Comparison of ENCODE assay signal across 24 cellular contexts in genomic region chr4:98648602-98649001, GRCh38. TPM values are rescaled to one million over a fixed set of nuclear protein-coding genes. Genes with fewer than 3 reads are reported as not detected.
DNase-seq lines count a peak whose midpoint lies in the region; ATAC-seq and TF ChIP-seq lines count a peak whose summit lies in the region.
"Had no signal": no experiment of that assay in that cellular context is flagged by ENCODE, and none has a peak within 500 bp of the region (broad histone marks: within the 10 kb centered on the region; RNA-seq: fewer than 3 reads in every experiment).

No MANE protein-coding gene starts in this region.

- no peaks in the 10 kb centered on the region for H3K9me3 ChIP-seq in MM.1S (replicated peaks; ENCODE audit: insufficient read depth, low read length)
- H3K9me3 ChIP-seq: BLaER1 treated with 17β-estradiol and CSF1 and Interleukin-3, amounts not matched to agents 10 nM and 100 nM had no signal

- DNase-seq in fibroblast of the aortic adventitia (ENCODE audit: low read depth) (peak; percentile 11), osteocyte (ENCODE audit: extremely low spot score, unreplicated experiment) (no peak), NCI-H526 (lab: John Stamatoyannopoulos, UW) (no peak), MM.1S (no peak), progenitor cell of endocrine pancreas (ENCODE audit: low spot score, unreplicated experiment) (no peak)
- DNase-seq: ACHN; activated CD4-positive, alpha-beta T cell treated with anti-CD3 and anti-CD28 coated beads for 4 hours; activated naive CD4-positive, alpha-beta T cell treated with Interleukin-2 at 50 U/mL for 16 hours; activated T-cell treated with anti-CD3 and anti-CD28 coated beads, Interleukin-2, amount 50 U/mL, for 48 hours; amniotic stem cell; Calu3; effector CD4-positive, alpha-beta T cell; GM23248; NCI-H146; NCI-H2171; NCI-H524 had no signal

- H3K4me3 ChIP-seq in ACC112 (ENCODE audit: low read depth, low read length): peak overlapping the region; percentile 51
- H3K4me3 ChIP-seq in fibroblast of the aortic adventitia (ENCODE audit: low read depth, low read length): no peak overlapping the region
- no peak overlapping the region for H3K4me3 ChIP-seq in MM.1S (ENCODE audit: low read length)
- H3K4me3 ChIP-seq: BLaER1 treated with 17β-estradiol and CSF1 and Interleukin-3, amounts not matched to agents 10 nM and 100 nM; GM23248 had no signal

- H3K27me3 ChIP-seq in ACC112 (ENCODE audit: insufficient read depth, low read length) (no peaks in the 10 kb centered on the region), MM.1S (replicated peaks; ENCODE audit: insufficient read depth, low read length) (no peaks in the 10 kb centered on the region)
- H3K27me3 ChIP-seq: BLaER1 treated with 17β-estradiol and CSF1 and Interleukin-3, amounts not matched to agents 10 nM and 100 nM had no signal

- no peak overlapping the region for H3K9ac ChIP-seq in MM.1S (ENCODE audit: low read length)
- H3K9ac ChIP-seq: BLaER1 treated with 17β-estradiol and CSF1 and Interleukin-3, amounts not matched to agents 10 nM and 100 nM; GM23248; parathyroid adenoma had no signal

- peaks cover 20% of the 10 kb centered on the region; the same call in 1 of the 2 replicates for H3K36me3 ChIP-seq in ACC112 (ENCODE audit: insufficient read depth, low read length)
- H3K36me3 ChIP-seq in MM.1S (replicated peaks; ENCODE audit: insufficient read depth, low read length): no peaks in the 10 kb centered on the region
- H3K36me3 ChIP-seq: BLaER1 treated with 17β-estradiol and CSF1 and Interleukin-3, amounts not matched to agents 10 nM and 100 nM had no signal

- H3K4me1 ChIP-seq in ACC112 (ENCODE audit: control insufficient read depth, insufficient read depth, low read length, unreplicated experiment) (peaks cover 62% of the 10 kb centered on the region), MM.1S (ENCODE audit: low read length) (0 out of 2 replicates have a peak, but pooled peaks cover 4% of the 10 kb centered on the region)
- H3K4me1 ChIP-seq: BLaER1 treated with 17β-estradiol and CSF1 and Interleukin-3, amounts not matched to agents 10 nM and 100 nM; parathyroid adenoma had no signal

- H2AFZ ChIP-seq in ACC112 (ENCODE audit: low read length, unreplicated experiment) (peak overlapping the region; percentile 57), MM.1S (ENCODE audit: low read length) (no peak overlapping the region)
- H2AFZ ChIP-seq: GM23248, parathyroid adenoma had no signal

- H3K27me3 Mint-ChIP-seq in osteocyte (ENCODE audit: unreplicated experiment): no peaks in the 10 kb centered on the region
- H3K27me3 Mint-ChIP-seq in progenitor cell of endocrine pancreas: peaks cover 6% of the 10 kb centered on the region
- H3K27me3 Mint-ChIP-seq: central memory CD8-positive, alpha-beta T cell; IgD-negative memory B cell; memory B cell had no signal

- H3K4me2 ChIP-seq in MM.1S (ENCODE audit: low read depth, low read length): no peak overlapping the region
- H3K4me2 ChIP-seq: BLaER1 treated with 17β-estradiol and CSF1 and Interleukin-3, amounts not matched to agents 10 nM and 100 nM had no signal

- H3K9me2 ChIP-seq in MM.1S (replicated peaks; ENCODE audit: insufficient read depth, low read length): no peaks in the 10 kb centered on the region

- H3K79me2 ChIP-seq in ACC112 (ENCODE audit: control insufficient read depth, insufficient read depth, low read length, unreplicated experiment) (peaks cover 97% of the 10 kb centered on the region), MM.1S (ENCODE audit: low read length) (peaks cover 19% of the 10 kb centered on the region)
- H3K79me2 ChIP-seq: parathyroid adenoma had no signal

- no peak for ATAC-seq in GM19467 (IDR thresholded peaks at IDR 0.05; ENCODE audit: unreplicated experiment)

- no peaks in the 10 kb centered on the region for H4K20me1 ChIP-seq in MM.1S (ENCODE audit: insufficient read depth, low read length)
- H4K20me1 ChIP-seq: BLaER1 treated with 17β-estradiol and CSF1 and Interleukin-3, amounts not matched to agents 10 nM and 100 nM had no signal

- H3K27ac ChIP-seq in ACC112 (ENCODE audit: low read depth, low read length) (peak overlapping the region; percentile 61), angular gyrus (ENCODE audit: low read depth, low read length) (peak overlapping the region; percentile 67), MM.1S (ENCODE audit: low read length) (no peak overlapping the region)
- H3K27ac ChIP-seq: BLaER1 treated with 17β-estradiol and CSF1 and Interleukin-3, amounts not matched to agents 10 nM and 100 nM; GM23248; parathyroid adenoma had no signal

- H3K4me1 Mint-ChIP-seq in osteocyte (ENCODE audit: unreplicated experiment): peaks cover 82% of the 10 kb centered on the region
- no peaks in the 10 kb centered on the region for H3K4me1 Mint-ChIP-seq in progenitor cell of endocrine pancreas (ENCODE audit: low read depth)

- H3K9me3 Mint-ChIP-seq in osteocyte (ENCODE audit: unreplicated experiment) (peaks cover 10% of the 10 kb centered on the region), progenitor cell of endocrine pancreas (ENCODE audit: low read depth) (peaks cover 10% of the 10 kb centered on the region)
- H3K9me3 Mint-ChIP-seq: central memory CD8-positive, alpha-beta T cell; memory B cell had no signal

- H3F3A ChIP-seq in MM.1S (ENCODE audit: insufficient read depth, low read length): no peaks in the 10 kb centered on the region

- H3K4me3 Mint-ChIP-seq in osteocyte (ENCODE audit: unreplicated experiment): peak overlapping the region; percentile 63
- no peak overlapping the region for H3K4me3 Mint-ChIP-seq in progenitor cell of endocrine pancreas (ENCODE audit: low read depth)
- H3K4me3 Mint-ChIP-seq: central memory CD8-positive, alpha-beta T cell; IgD-negative memory B cell; memory B cell had no signal

- H3K36me3 Mint-ChIP-seq in osteocyte (ENCODE audit: unreplicated experiment) (peaks cover 16% of the 10 kb centered on the region), progenitor cell of endocrine pancreas (ENCODE audit: insufficient read depth) (peaks cover 3% of the 10 kb centered on the region)

- TF ChIP-seq CTCF in fibroblast of the aortic adventitia (IDR thresholded peaks at IDR 0.05; ENCODE audit: insufficient read depth, low read length): no peak
- no peak for TF ChIP-seq CTCF in osteocyte (IDR thresholded peaks at IDR 0.05)
- TF ChIP-seq CTCF in MM.1S (IDR thresholded peaks at IDR 0.05; ENCODE audit: low read length): no peak
- no peak for TF ChIP-seq CTCF in progenitor cell of endocrine pancreas (IDR thresholded peaks at IDR 0.05; ENCODE audit: unreplicated experiment)

- H3K27ac Mint-ChIP-seq in osteocyte (ENCODE audit: unreplicated experiment) (peak overlapping the region; percentile 92), progenitor cell of endocrine pancreas (no peak overlapping the region)
- H3K27ac Mint-ChIP-seq: IgD-negative memory B cell, memory B cell had no signal

RNA-seq across cellular contexts. Expression of gene TSPAN5, which starts 9.8 kb away (rescaled TPM):
- total RNA-seq in fibroblast of the aortic adventitia (ENCODE audit: low replicate concordance) (42.8 and 49.0 TPM in 2 replicates), osteocyte (64.2 and 66.0 TPM in 2 replicates), progenitor cell of endocrine pancreas (6.1 and 7.5 TPM in 2 replicates)
